Comparison of ENCODE assay signal across 1 cellular context in genomic region chr6:26400626-26401025, GRCh38.
TF ChIP-seq lines count a peak whose summit lies in the region.

No MANE protein-coding gene starts in this region.

TF ChIP-seq in K562, 482 proteins besides CTCF, POLR2A, EP300 and RAD21 (continues in another document):
- TF ChIP-seq MGA (IDR thresholded peaks at IDR 0.05) (peak; percentile 81), ZBTB11 (CRISPR knock-in tag; IDR thresholded peaks at IDR 0.05) (0 out of 6 replicates have a peak, but pooled peaks of 1 of the 3 experiments have one; percentile 10), NR0B1 (IDR thresholded peaks at IDR 0.05; ENCODE audit: partially characterized antibody) (no peak), NUFIP1 (IDR thresholded peaks at IDR 0.05; ENCODE audit: partially characterized antibody) (no peak), ZNF830 (CRISPR knock-in tag; IDR thresholded peaks at IDR 0.05) (0 out of 2 replicates have a peak, but pooled peaks have one; percentile 28), KLF6 (CRISPR knock-in tag; IDR thresholded peaks at IDR 0.05; ENCODE audit: borderline replicate concordance) (0 out of 2 replicates have a peak, but pooled peaks have one; percentile 66), E2F6 (IDR thresholded peaks at IDR 0.05; ENCODE audit: borderline replicate concordance in 1 of 2, extremely low read depth in 1 of 2, insufficient read depth in 1 of 2, insufficient read length in 1 of 2, low read depth in 1 of 2, low read length in 1 of 2, poor library complexity in 1 of 2, severe bottlenecking in 1 of 2) (peak in 1 of 2 experiments; percentile 22), TRIM28 (IDR thresholded peaks at IDR 0.05) (no peak), ZBTB34 (CRISPR knock-in tag; IDR thresholded peaks at IDR 0.05) (no peak), CXXC5 (CRISPR knock-in tag; IDR thresholded peaks at IDR 0.05) (peak; percentile 40), ERF (CRISPR knock-in tag; IDR thresholded peaks at IDR 0.05) (0 out of 2 replicates have a peak, but pooled peaks have one; percentile 26), FOXJ3 (CRISPR knock-in tag; IDR thresholded peaks at IDR 0.05) (no peak), HNRNPK (IDR thresholded peaks at IDR 0.05; ENCODE audit: low read depth, low read length, poor library complexity, severe bottlenecking) (no peak), CLOCK (CRISPR knock-in tag; IDR thresholded peaks at IDR 0.05; ENCODE audit: borderline replicate concordance) (0 out of 2 replicates have a peak, but pooled peaks have one; percentile 37), L3MBTL2 (IDR thresholded peaks at IDR 0.05) (peak; percentile 79), ZNF174 (CRISPR knock-in tag; IDR thresholded peaks at IDR 0.05) (no peak), MXD1 (CRISPR knock-in tag; IDR thresholded peaks at IDR 0.05; ENCODE audit: borderline replicate concordance, poor library complexity, severe bottlenecking) (no peak), ZNF586 (CRISPR knock-in tag; conservative IDR thresholded peaks at IDR 0.05) (no peak), ARID4B (CRISPR knock-in tag; IDR thresholded peaks at IDR 0.05) (no peak), ZFX (CRISPR knock-in tag; IDR thresholded peaks at IDR 0.05) (0 out of 2 replicates have a peak, but pooled peaks have one; percentile 32), KDM5B (IDR thresholded peaks at IDR 0.05; ENCODE audit: insufficient replicate concordance, low read depth, low read length) (no peak), RUNX1 (IDR thresholded peaks at IDR 0.05; ENCODE audit: low read depth) (no peak)
